31 cellular contexts compared by ENCODE assay signal in the genomic region with DNA sequence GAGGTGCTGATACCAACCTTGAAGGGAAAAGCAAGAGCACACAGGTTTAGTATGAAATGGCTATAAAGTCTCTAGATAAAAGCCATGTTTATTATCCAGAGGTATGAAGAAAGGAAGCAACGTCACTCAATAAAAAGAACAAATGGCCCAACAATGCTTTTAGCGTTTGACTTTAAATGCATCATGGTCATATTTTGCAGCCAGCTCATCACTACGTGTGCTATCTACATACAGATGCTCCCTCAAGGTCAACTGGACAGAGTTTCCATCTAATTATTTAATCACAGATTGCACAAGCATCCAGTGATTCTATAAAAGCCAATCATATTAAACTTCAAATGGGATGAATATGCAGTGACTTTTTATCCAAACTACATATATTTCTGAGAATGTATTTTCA.
"Had no signal": no experiment of that assay in that cellular context is flagged by ENCODE, and none has a peak within 500 bp of the region (broad histone marks: within the 10 kb centered on the region; RNA-seq: fewer than 3 reads in every experiment).

No MANE protein-coding gene starts in this region.

- H3K27ac ChIP-seq: brain microvascular endothelial cell, RWPE1, VCaP had no signal

- DNase-seq: activated B cell treated with CpG ODN at 0.5 μM for 24 hours; activated CD4-positive, alpha-beta memory T cell treated with anti-CD3 and anti-CD28 coated beads, Interleukin-2, amount 10 ng/mL, durations not matched to agents 7 days and 5 days; activated CD4-positive, alpha-beta T cell treated with anti-CD3 and anti-CD28 coated beads for 1 hour; activated CD4-positive, alpha-beta T cell treated with anti-CD3 and anti-CD28 coated beads for 48 hours; activated CD8-positive, alpha-beta memory T cell treated with anti-CD3 and anti-CD28 coated beads for 24 hours; activated CD8-positive, alpha-beta memory T cell treated with anti-CD3 and anti-CD28 coated beads, Interleukin-2, amount 10 ng/mL, durations not matched to agents 7 days and 5 days; activated CD8-positive, alpha-beta memory T cell treated with anti-CD3 and anti-CD28 coated beads, Interleukin-2, amount 50 U/mL, for 48 hours; activated effector memory CD4-positive, alpha-beta T cell treated with Interleukin-2 at 50 U/mL for 16 hours; activated naive CD4-positive, alpha-beta T cell treated with anti-CD3 and anti-CD28 coated beads, Interleukin-2, amount 10 ng/mL, durations not matched to agents 7 days and 5 days; activated naive CD8-positive, alpha-beta T cell treated with anti-CD3 and anti-CD28 coated beads, Interleukin-2, amount 50 U/mL, for 24 hours; activated T-cell treated with anti-CD3 and anti-CD28 coated beads, Interleukin-2, amount 50 U/mL, for 48 hours; amniotic stem cell; aorta; brain microvascular endothelial cell; central memory CD4-positive, alpha-beta T cell; NCI-H1105; NCI-H1417 treated with DMSO at 0.1 percent for 48 hours; NCI-H1930; NCI-H2081 treated with DMSO at 0.1 percent for 48 hours; NCI-H345; NCI-H524 treated with DMSO at 0.1 percent for 48 hours; SIG-M5; SW 1271; T-helper 1 cell; T-helper 2 cell; T-helper 9 cell had no signal

- ATAC-seq: activated CD8-positive, alpha-beta memory T cell treated with anti-CD3 and anti-CD28 coated beads, Interleukin-2, amount 10 ng/mL, durations not matched to agents 7 days and 5 days; activated naive CD8-positive, alpha-beta T cell treated with anti-CD3 and anti-CD28 coated beads, Interleukin-2, amount 50 U/mL, for 24 hours; Panc1; Right ventricle myocardium inferior; SK-N-SH treated with all-trans-retinoic acid at 6 μM for 48 hours had no signal
